In the genomic region with DNA sequence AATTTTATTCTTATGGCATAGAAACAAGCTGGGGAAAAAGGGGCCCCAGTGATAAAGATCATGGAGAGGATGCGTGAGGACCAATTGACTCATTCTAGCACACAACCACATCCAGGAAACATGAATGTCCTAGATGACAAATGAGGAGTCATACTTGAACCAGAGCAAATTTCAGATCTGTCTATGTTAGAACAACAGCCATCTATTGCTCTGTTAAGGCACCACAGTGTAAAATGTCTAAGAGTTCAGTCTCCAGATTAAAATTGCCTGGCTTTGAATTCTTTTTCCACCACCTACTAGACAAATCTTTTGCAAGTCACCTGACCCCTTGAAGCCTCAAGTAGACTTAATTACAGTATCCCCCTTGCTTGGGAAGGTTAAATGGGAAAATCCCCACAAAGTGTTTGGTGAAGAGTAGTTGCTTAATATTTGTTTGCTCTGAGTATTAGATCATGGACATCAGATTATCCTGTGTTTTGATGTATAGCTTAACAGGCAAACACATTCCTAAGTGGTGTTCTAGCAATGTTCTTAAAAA, we compare ENCODE assay signal across 8 cellular contexts.
DNase-seq lines count a peak whose midpoint lies in the region; ATAC-seq and TF ChIP-seq lines count a peak whose summit lies in the region.

No MANE protein-coding gene starts in this region.

- no peaks in the 10 kb centered on the region for H3K27me3 ChIP-seq in SJSA1 (replicated peaks)
- no peaks in the 10 kb centered on the region for H3K27me3 ChIP-seq in sigmoid colon

- H3K4me3 ChIP-seq in SJSA1 (no peak overlapping the region), sigmoid colon (no peak overlapping the region)

- H3K36me3 ChIP-seq in SJSA1, result no peaks in the 10 kb centered on the region
- no peaks in the 10 kb centered on the region for H3K36me3 ChIP-seq in sigmoid colon

- WGBS in sigmoid colon, 2 donors, result 32 to 84% methylated on average over 1 of the region's 1 CpG

- H3K4me1 ChIP-seq in SJSA1 (replicated peaks) (peaks cover 56% of the 10 kb centered on the region), sigmoid colon (peaks cover 0 to 23% (median 17%) of the 10 kb centered on the region in 4 donors)

- intact Hi-C loops in sigmoid colon (cut with DNase I), result loop anchor here (10.0 kb wide), 1 partner anchor 83 kb away; no protein-coding TSS in a partner anchor

- no peak for TF ChIP-seq POLR2A in sigmoid colon (IDR thresholded peaks at IDR 0.05)

- H3K9me3 ChIP-seq in SJSA1 (replicated peaks) (no peaks in the 10 kb centered on the region), sigmoid colon (no peaks in the 10 kb centered on the region)

- TF ChIP-seq EP300 in sigmoid colon (IDR thresholded peaks at IDR 0.05), result no peak

- no peak for TF ChIP-seq CTCF in sigmoid colon (IDR thresholded peaks at IDR 0.05)

- ATAC-seq in GM18499 (IDR thresholded peaks at IDR 0.05; ENCODE audit: insufficient read depth, unreplicated experiment) (peak; percentile 97), HG02798 (IDR thresholded peaks at IDR 0.05; ENCODE audit: poor library complexity, unreplicated experiment) (peak; percentile 60)

- peak; percentile 51 to 57 for DNase-seq in SJSA1 (ENCODE audit: low read depth in 1 of 2, low spot score in 2 of 2)
- peak; percentile 73 for DNase-seq in fibroblast of peridontal ligament (ENCODE audit: extremely low read depth)
- no peak for DNase-seq in NCI-H2227 treated with DMSO at 0.1 percent for 48 hours (lab: John Stamatoyannopoulos, UW)
- DNase-seq in NCI-H526 (lab: John Stamatoyannopoulos, UW), result no peak
- no peak for DNase-seq in ecto neural progenitor cell (ENCODE audit: low spot score)
- no peak for DNase-seq in sigmoid colon

- H3K27ac ChIP-seq in SJSA1 (peak overlapping the region; percentile 64), sigmoid colon (no peak overlapping the region)

Comparison
In these comparisons a context has a peak if more than half of its experiments do, and no peak if none do; other contexts are left out.
1. DNase-seq: peak in SJSA1 (2 of 2) and fibroblast of peridontal ligament (single experiment); none in NCI-H2227 treated with DMSO at 0.1 percent for 48 hours (single experiment), NCI-H526 (0 of 2), ecto neural progenitor cell (single experiment) and sigmoid colon (single experiment).